9 cellular contexts compared by ENCODE assay signal in genomic region chr5:150320048-150320555, GRCh38. TPM values are rescaled to one million over a fixed set of nuclear protein-coding genes. Genes with fewer than 3 reads are reported as not detected.
A peak's percentile ranks its signal among the peaks of the same experiment; 100 is the strongest.
DNase-seq lines count a peak whose midpoint lies in the region; ATAC-seq and TF ChIP-seq lines count a peak whose summit lies in the region.
"Had no signal": no experiment of that assay in that cellular context is flagged by ENCODE, and none has a peak within 500 bp of the region (broad histone marks: within the 10 kb centered on the region; RNA-seq: fewer than 3 reads in every experiment).

No MANE protein-coding gene starts in this region.

- DNase-seq in right atrium auricular region (ENCODE audit: low spot score) (peak; percentile 92), cerebellar nuclear complex (lab: John Stamatoyannopoulos, UW) (no peak), DMS79 treated with DMSO at 0.1 percent for 48 hours (lab: John Stamatoyannopoulos, UW) (no peak)
- no peak for DNase-seq in activated naive CD4-positive, alpha-beta T cell treated with anti-CD3 and anti-CD28 coated beads, Interleukin-2, amount 10 ng/mL, durations not matched to agents 7 days and 5 days
- no peak for DNase-seq in naive thymus-derived CD4-positive, alpha-beta T cell

- intact Hi-C loops in naive thymus-derived CD4-positive, alpha-beta T cell (cut with micrococcal nuclease) = no loop called here

- H3K27me3 ChIP-seq in right atrium auricular region (no peaks in the 10 kb centered on the region), skeletal muscle satellite cell (ENCODE audit: control insufficient read depth, insufficient read depth, low read length) (no peaks in the 10 kb centered on the region)
- H3K27me3 ChIP-seq in naive thymus-derived CD4-positive, alpha-beta T cell (ENCODE audit: control insufficient read depth in 2 of 2, insufficient read depth in 2 of 2, low read length in 2 of 2) = no peaks in the 10 kb centered on the region

- H3K4me1 ChIP-seq in HEK293 (ENCODE audit: control insufficient read depth, insufficient read depth, low read length) (peaks cover 7% of the 10 kb centered on the region), right atrium auricular region (peaks cover 0 to 12% of the 10 kb centered on the region in 2 donors), skeletal muscle satellite cell (ENCODE audit: control insufficient read depth, insufficient read depth, low read length) (peaks cover 48% of the 10 kb centered on the region)
- peaks cover 0 to 5% of the 10 kb centered on the region in 2 donors for H3K4me1 ChIP-seq in naive thymus-derived CD4-positive, alpha-beta T cell (ENCODE audit: control insufficient read depth in 2 of 2, insufficient read depth in 2 of 2, low read length in 2 of 2)

- no peaks in the 10 kb centered on the region for H3K9me3 Mint-ChIP-seq in activated naive CD4-positive, alpha-beta T cell treated with anti-CD3 and anti-CD28 coated beads, Interleukin-2, amount 10 ng/mL, durations not matched to agents 7 days and 5 days
- peaks cover 0 to 2% (median 0%) of the 10 kb centered on the region in 11 donors for H3K9me3 Mint-ChIP-seq in naive thymus-derived CD4-positive, alpha-beta T cell

- peak overlapping the region; percentile 3 for H3K9ac ChIP-seq in skeletal muscle satellite cell (ENCODE audit: low read depth, low read length)

- no peak overlapping the region for H3K4me3 Mint-ChIP-seq in activated naive CD4-positive, alpha-beta T cell treated with anti-CD3 and anti-CD28 coated beads, Interleukin-2, amount 10 ng/mL, durations not matched to agents 7 days and 5 days
- no peak overlapping the region for H3K4me3 Mint-ChIP-seq in naive thymus-derived CD4-positive, alpha-beta T cell

- H3K9me3 ChIP-seq in HEK293 (ENCODE audit: control insufficient read depth, insufficient read depth, low read depth, low read length) (no peaks in the 10 kb centered on the region), right atrium auricular region (no peaks in the 10 kb centered on the region), skeletal muscle satellite cell (replicated peaks; ENCODE audit: low read length) (no peaks in the 10 kb centered on the region)
- no peaks in the 10 kb centered on the region for H3K9me3 ChIP-seq in naive thymus-derived CD4-positive, alpha-beta T cell (ENCODE audit: control insufficient read depth in 2 of 3, low read length in 3 of 3)

- H3K4me3 ChIP-seq in HEK293 (ENCODE audit: low read depth, low read length) = no peak overlapping the region
- no peak overlapping the region for H3K4me3 ChIP-seq in right atrium auricular region
- H3K4me3 ChIP-seq in skeletal muscle satellite cell (ENCODE audit: low read length) = no peak overlapping the region
- H3K4me3 ChIP-seq in naive thymus-derived CD4-positive, alpha-beta T cell (ENCODE audit: low read length) = no peak overlapping the region

- no peak for ATAC-seq in naive thymus-derived CD4-positive, alpha-beta T cell

- H3K4me2 ChIP-seq in skeletal muscle satellite cell (ENCODE audit: low read length) = no peak overlapping the region

- POLR2A ChIA-PET in HEK293 (lab: Yijun Ruan, JAX) = interaction anchor here (1.1 to 1.3 kb wide), 2 partner anchors 25 to 38 kb away, joined by 4 to 5 read pairs; partner anchors contain the start of gene TCOF1
- POLR2A ChIA-PET in naive thymus-derived CD4-positive, alpha-beta T cell (lab: Charles Lee) = no interaction called here

- H3K27me3 Mint-ChIP-seq in activated naive CD4-positive, alpha-beta T cell treated with anti-CD3 and anti-CD28 coated beads, Interleukin-2, amount 10 ng/mL, durations not matched to agents 7 days and 5 days = no peaks in the 10 kb centered on the region
- peaks cover 0 to 5% (median 0%) of the 10 kb centered on the region in 5 donors for H3K27me3 Mint-ChIP-seq in naive thymus-derived CD4-positive, alpha-beta T cell

- H3K36me3 Mint-ChIP-seq in activated naive CD4-positive, alpha-beta T cell treated with anti-CD3 and anti-CD28 coated beads, Interleukin-2, amount 10 ng/mL, durations not matched to agents 7 days and 5 days = no peaks in the 10 kb centered on the region
- H3K36me3 Mint-ChIP-seq in naive thymus-derived CD4-positive, alpha-beta T cell = no peaks in the 10 kb centered on the region

- no peak for TF ChIP-seq CTCF in HEK293 (tag by site-specific recombination; IDR thresholded peaks at IDR 0.05)
- no peak for TF ChIP-seq CTCF in right atrium auricular region (IDR thresholded peaks at IDR 0.05)

- H3K27ac ChIP-seq in HEK293 (ENCODE audit: extremely low read depth, low read depth, low read length) (no peak overlapping the region), angular gyrus (ENCODE audit: low read depth, low read length) (peak overlapping the region; percentile 65), right atrium auricular region (no peak overlapping the region)
- no peak overlapping the region for H3K27ac ChIP-seq in naive thymus-derived CD4-positive, alpha-beta T cell (ENCODE audit: low read depth, low read length)

- H3K36me3 ChIP-seq in HEK293 (ENCODE audit: control insufficient read depth in 2 of 2, insufficient read depth in 1 of 2, low read length in 2 of 2) (no peaks in the 10 kb centered on the region), right atrium auricular region (no peaks in the 10 kb centered on the region), skeletal muscle satellite cell (ENCODE audit: insufficient read depth, low read length) (no peaks in the 10 kb centered on the region)
- no peaks in the 10 kb centered on the region for H3K36me3 ChIP-seq in naive thymus-derived CD4-positive, alpha-beta T cell (ENCODE audit: control insufficient read depth in 2 of 3, insufficient read depth in 3 of 3, low read length in 3 of 3)

- peaks cover 2% of the 10 kb centered on the region for H3K4me1 Mint-ChIP-seq in activated naive CD4-positive, alpha-beta T cell treated with anti-CD3 and anti-CD28 coated beads, Interleukin-2, amount 10 ng/mL, durations not matched to agents 7 days and 5 days
- H3K4me1 Mint-ChIP-seq in naive thymus-derived CD4-positive, alpha-beta T cell = peaks cover 0 to 6% (median 0%) of the 10 kb centered on the region in 7 donors

- CTCF ChIA-PET in HEK293 (lab: Yijun Ruan, JAX) = interaction anchor here (0.6 to 1.4 kb wide), 5 partner anchors 10 to 755 kb away, joined by 3 to 6 read pairs (median 3); no protein-coding TSS in a partner anchor
- CTCF ChIA-PET in activated naive CD4-positive, alpha-beta T cell treated with anti-CD3 and anti-CD28 coated beads, Interleukin-2, amount 10 ng/mL, durations not matched to agents 7 days and 5 days (lab: Charles Lee) = interaction anchor here (1.3 kb wide), 1 partner anchor 11 kb away, joined by 3 read pairs; no protein-coding TSS in a partner anchor
- CTCF ChIA-PET in naive thymus-derived CD4-positive, alpha-beta T cell (lab: Charles Lee) = no interaction called here

- H3K27ac Mint-ChIP-seq in activated naive CD4-positive, alpha-beta T cell treated with anti-CD3 and anti-CD28 coated beads, Interleukin-2, amount 10 ng/mL, durations not matched to agents 7 days and 5 days = no peak overlapping the region
- no peak overlapping the region for H3K27ac Mint-ChIP-seq in naive thymus-derived CD4-positive, alpha-beta T cell

TF ChIP-seq in HEK293, 187 proteins besides CTCF, POLR2A, EP300 and RAD21 (continues in another document):
- no peak for TF ChIP-seq ZNF423 (tag by site-specific recombination; IDR thresholded peaks at IDR 0.05)
- peak; percentile 87 for TF ChIP-seq SP7 (tag by site-specific recombination; IDR thresholded peaks at IDR 0.05)
- no peak for TF ChIP-seq REPIN1 (tag by site-specific recombination; IDR thresholded peaks at IDR 0.05; ENCODE audit: low read depth)
- TF ChIP-seq ZNF184 (tag by site-specific recombination; IDR thresholded peaks at IDR 0.05) = 0 out of 2 replicates have a peak, but pooled peaks have one; percentile 38
- no peak for TF ChIP-seq KLF16 (tag by site-specific recombination; IDR thresholded peaks at IDR 0.05)
- no peak for TF ChIP-seq ZSCAN30 (tag by site-specific recombination; IDR thresholded peaks at IDR 0.05)
- TF ChIP-seq ZNF148 (tag by site-specific recombination; IDR thresholded peaks at IDR 0.05; ENCODE audit: borderline replicate concordance) = no peak
- TF ChIP-seq ZNF416 (tag by site-specific recombination; IDR thresholded peaks at IDR 0.05) = no peak
- TF ChIP-seq IKZF3 (tag by site-specific recombination; IDR thresholded peaks at IDR 0.05) = peak; percentile 16; the same call in 1 of the 2 replicates

RNA-seq across cellular contexts. Expression of gene ARSI, which starts 17.4 kb away (rescaled TPM):
- under 1 TPM; 0.30 to 0.83 TPM for total RNA-seq in right atrium auricular region
- total RNA-seq in skeletal muscle satellite cell (2012; rRNA removed) = 2.3 and 5.0 TPM in 2 replicates
- 1 to 10 TPM in 1 of 5 experiments, not detected in 4; 1.6 TPM for total RNA-seq in naive thymus-derived CD4-positive, alpha-beta T cell
- polyA plus RNA-seq in naive thymus-derived CD4-positive, alpha-beta T cell = not detected

RNA-seq across cellular contexts. Expression of gene CAMK2A, which starts 30.5 kb away (rescaled TPM):
- total RNA-seq in right atrium auricular region = 10 to 100 TPM in 1 of 2 donors, 1 to 10 TPM in 1; 4.9 to 18.2 TPM
- total RNA-seq in skeletal muscle satellite cell (2012; rRNA removed) = 0.66 TPM in 1 of 2 replicates, not detected in the other
- total RNA-seq in naive thymus-derived CD4-positive, alpha-beta T cell = not detected
- polyA plus RNA-seq in naive thymus-derived CD4-positive, alpha-beta T cell = not detected
- total RNA-seq: NCI-H460 had no signal

RNA-seq across cellular contexts. Expression of gene TCOF1, which starts 37.4 kb away (rescaled TPM):
- 10 to 100 TPM; 17.5 to 18.1 TPM for total RNA-seq in right atrium auricular region
- total RNA-seq in skeletal muscle satellite cell (2012; rRNA removed) = 26.6 and 28.1 TPM in 2 replicates
- total RNA-seq in naive thymus-derived CD4-positive, alpha-beta T cell = 10 to 100 TPM; 45.9 to 60.0 (median 54.6) TPM
- 10 to 100 TPM in 1 of 2 donors, 1 to 10 TPM in 1; 3.9 to 27.0 TPM for polyA plus RNA-seq in naive thymus-derived CD4-positive, alpha-beta T cell

Comparison
In these comparisons a context has a peak if more than half of its experiments do, and no peak if none do; other contexts are left out.
1. RNA of gene CAMK2A, which starts 30.5 kb away (total RNA-seq): 4.9 to 18.2 TPM in right atrium auricular region; not detected in naive thymus-derived CD4-positive, alpha-beta T cell; every median in the first group is over 4 times any median in the second.